In the genomic region with DNA sequence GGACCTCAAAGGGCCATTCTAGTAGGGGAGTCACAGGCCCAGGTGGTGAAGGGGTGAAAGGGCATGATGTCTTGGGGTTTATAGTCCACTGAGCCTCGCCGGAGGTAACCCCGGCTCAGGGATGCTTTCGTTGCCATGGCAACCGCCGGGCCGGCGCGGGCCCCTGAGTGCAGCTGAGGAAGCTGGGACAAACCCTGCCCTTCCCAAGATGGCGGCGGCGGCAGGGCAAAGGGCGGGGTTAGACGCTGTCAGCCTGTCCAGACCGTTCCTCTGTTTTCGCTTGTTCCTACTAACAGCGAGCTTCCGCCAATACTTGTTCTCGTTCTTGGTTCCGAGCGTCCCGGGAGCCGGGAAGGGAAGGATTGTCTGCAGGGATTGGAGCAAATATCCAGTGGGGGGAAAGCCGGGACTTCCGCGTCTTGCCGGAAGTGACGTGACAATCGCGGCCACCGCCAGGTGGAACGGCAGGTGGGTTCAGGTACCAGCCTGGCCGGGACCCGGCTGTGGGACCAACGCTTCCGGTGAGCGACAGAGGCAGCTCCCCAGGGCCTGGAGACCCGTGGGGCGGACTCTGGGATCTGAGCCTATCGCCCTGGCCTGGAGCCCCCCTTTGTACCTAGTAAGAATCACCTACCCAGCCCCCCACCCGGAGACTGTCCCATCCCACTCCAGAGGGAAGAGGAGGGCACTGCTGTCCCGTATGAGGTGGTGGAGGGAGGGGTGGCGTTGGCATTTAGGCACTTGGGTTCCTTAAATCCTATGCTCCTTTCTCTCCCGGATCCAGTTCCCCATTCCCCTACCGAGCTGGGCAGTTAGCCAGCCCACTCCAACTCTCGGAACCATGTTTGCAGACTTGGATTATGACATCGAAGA, we compare ENCODE assay signal across 8 cellular contexts. TPM values are rescaled to one million over a fixed set of nuclear protein-coding genes. Genes with fewer than 3 reads are reported as not detected.
DNase-seq lines count a peak whose midpoint lies in the region; ATAC-seq, FAIRE-seq and TF ChIP-seq lines count a peak whose summit lies in the region.

A gene (plus strand): TSS at position 436 of the 873 bp plus-strand sequence. CDS start 406 bp downstream, at position 842.

- no peak for ATAC-seq in GM18498 (IDR thresholded peaks at IDR 0.05; ENCODE audit: unreplicated experiment)

- TF ChIP-seq CTCF in fibroblast of villous mesenchyme (IDR thresholded peaks at IDR 0.05; ENCODE audit: insufficient read depth, low read depth, low read length) (no peak), nephron (IDR thresholded peaks at IDR 0.05; ENCODE audit: unreplicated experiment in 3 of 3) (no peak)

- peak within 1 kb of the TSS; percentile 89 to 95 (median 93) for H3K4me3 Mint-ChIP-seq in nephron

- H3K27me3 Mint-ChIP-seq in nephron (ENCODE audit: low read depth) = peaks cover 13% of the 10 kb centered on the region

- H3K4me1 Mint-ChIP-seq in nephron = peaks cover 34% of the 10 kb centered on the region

- H3K36me3 Mint-ChIP-seq in nephron (ENCODE audit: low read depth) = peaks cover 16% of the 10 kb centered on the region

- no peaks in the 10 kb centered on the region for H3K9me3 Mint-ChIP-seq in nephron

- DNase-seq in GM12892 (ENCODE audit: insufficient read length) (peak; percentile 93), LHCN-M2 (ENCODE audit: low read depth) (peak; percentile 73), SHP77 treated with DMSO at 0.1 percent for 48 hours (lab: John Stamatoyannopoulos, UW) (peak; percentile 92), fibroblast of villous mesenchyme (ENCODE audit: low read depth) (peak; percentile 88)
- DNase-seq in activated gamma-delta T cell treated with anti-CD3 and anti-CD28 coated beads, Interleukin-2, amount 50 U/mL, for 16 hours (ENCODE audit: low read depth) = peak; percentile 59
- DNase-seq in stimulated activated naive CD4-positive, alpha-beta T cell treated with Interleukin-2 at 50 U/mL for 16 hours (lab: John Stamatoyannopoulos, UW) = peak; percentile 74

- peak; percentile 96 for FAIRE-seq in GM12892 (lab: Jason Lieb, UNC)

- peak within 1 kb of the TSS; percentile 89 to 93 (median 89) for H3K27ac Mint-ChIP-seq in nephron

- H3K4me3 ChIP-seq in fibroblast of villous mesenchyme (ENCODE audit: low read depth, low read length) = peak within 1 kb of the TSS; percentile 63

- peak; percentile 72; the same call in 1 of the 2 replicates for TF ChIP-seq POLR2A in GM12892 (IDR thresholded peaks at IDR 0.05; ENCODE audit: low read depth, low read length)

RNA-seq across cellular contexts. Expression of the gene that starts here (rescaled TPM):
- polyA plus RNA-seq in GM12892 (2012; ENCODE audit: missing spikeins) = 8.2 TPM
- total RNA-seq in LHCN-M2 (2014; rRNA removed) = 5.2 and 6.0 TPM in 2 replicates
- 4.9 TPM for polyA plus RNA-seq in LHCN-M2 (2012)
- 14.2 TPM in 2 replicates for total RNA-seq in fibroblast of villous mesenchyme
